In the genomic region with DNA sequence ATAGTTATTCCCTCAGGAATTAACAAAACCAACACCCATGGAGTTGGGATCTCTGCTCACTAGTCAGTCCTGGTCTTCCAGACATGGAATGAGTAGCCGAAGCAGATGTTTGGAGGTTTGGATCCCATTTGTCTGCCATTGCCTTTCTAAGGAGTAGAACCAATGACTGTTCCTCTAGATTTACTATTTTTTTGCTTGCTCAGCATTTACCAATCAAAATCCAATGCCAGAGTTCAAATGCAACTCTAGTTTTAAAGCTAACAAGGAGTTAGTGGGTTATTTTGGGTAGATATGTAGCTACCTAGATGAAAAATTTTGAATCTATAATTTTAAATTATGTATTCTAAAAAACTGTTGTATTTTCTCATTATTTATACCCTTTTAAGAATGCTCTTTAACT, we compare ENCODE assay signal across 1 cellular context.
TF ChIP-seq lines count a peak whose summit lies in the region.

No MANE protein-coding gene starts in this region.

TF ChIP-seq in K562, 482 proteins besides CTCF, POLR2A, EP300 and RAD21 (continued from another document):
- TF ChIP-seq C11orf30 (IDR thresholded peaks at IDR 0.05; ENCODE audit: low read depth) (peak; percentile 81), RBM17 (IDR thresholded peaks at IDR 0.05; ENCODE audit: borderline replicate concordance, low read depth, low read length) (no peak)
